In the genomic region with DNA sequence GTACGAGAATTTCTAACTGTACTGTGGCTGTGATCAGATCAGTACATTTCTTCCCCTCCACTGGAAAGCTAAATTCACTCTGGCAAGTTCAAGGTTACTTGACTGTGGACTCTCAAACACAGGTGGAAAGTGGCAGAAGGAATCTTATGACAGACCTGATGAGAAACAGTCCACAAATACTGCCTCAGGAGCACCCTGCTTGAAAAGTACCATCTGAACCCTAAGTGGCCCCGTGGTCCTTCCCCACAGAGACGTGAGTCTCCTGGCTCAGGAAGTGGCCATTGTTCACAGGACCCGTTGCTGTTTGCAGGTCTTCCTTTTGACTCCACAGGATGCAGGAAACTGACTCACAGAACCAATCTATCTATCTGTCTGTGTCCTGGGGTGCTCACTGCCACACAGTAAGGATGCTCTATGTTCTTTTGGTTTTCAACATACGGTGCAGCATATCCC, we compare ENCODE assay signal across 12 cellular contexts. TPM values are rescaled to one million over a fixed set of nuclear protein-coding genes. Genes with fewer than 3 reads are reported as not detected.
DNase-seq lines count a peak whose midpoint lies in the region; ATAC-seq, FAIRE-seq and TF ChIP-seq lines count a peak whose summit lies in the region.
"Had no signal": no experiment of that assay in that cellular context is flagged by ENCODE, and none has a peak within 500 bp of the region (broad histone marks: within the 10 kb centered on the region; RNA-seq: fewer than 3 reads in every experiment).

No MANE protein-coding gene starts in this region.

- TF ChIP-seq POLR2A in breast epithelium (IDR thresholded peaks at IDR 0.05), result no peak
- TF ChIP-seq POLR2A in endothelial cell of umbilical vein (IDR thresholded peaks at IDR 0.05; ENCODE audit: low read depth, low read length), result peak; percentile 76

- TF ChIP-seq CTCF in MCF 10A (IDR thresholded peaks at IDR 0.05; ENCODE audit: unreplicated experiment) (no peak), breast epithelium (IDR thresholded peaks at IDR 0.05) (no peak), endothelial cell of umbilical vein (IDR thresholded peaks at IDR 0.05; ENCODE audit: extremely low read depth in 1 of 2, insufficient read depth in 1 of 2, low read depth in 1 of 2, low read length in 2 of 2) (no peak), smooth muscle cell (IDR thresholded peaks at IDR 0.05; ENCODE audit: borderline replicate concordance, insufficient read depth, poor library complexity, severe bottlenecking) (no peak)

- no peak overlapping the region for H3K27ac ChIP-seq in breast epithelium
- peak overlapping the region; percentile 94 for H3K27ac ChIP-seq in endothelial cell of umbilical vein (ENCODE audit: insufficient read depth, low read depth, low read length)
- no peak overlapping the region for H3K27ac ChIP-seq in smooth muscle cell (ENCODE audit: low read depth)
- H3K27ac ChIP-seq: BLaER1, SK-N-MC had no signal

- H3K27ac Mint-ChIP-seq in MCF 10A (ENCODE audit: low read depth, unreplicated experiment), result no peak overlapping the region
- no peak overlapping the region for H3K27ac Mint-ChIP-seq in stimulated activated memory B cell treated with anti-CD40 and anti-IgM and Interleukin-4, amounts not matched to agents 10 μg/mL and 1 μg/mL and 100 μg/mL, for 72 hours

- H3F3A ChIP-seq in smooth muscle cell (ENCODE audit: low read depth), result peaks cover 7% of the 10 kb centered on the region

- intact Hi-C loops in MCF 10A (cut with micrococcal nuclease) (no loop called here), breast epithelium (cut with DNase I; ENCODE audit: low total_unique reads) (no loop called here), endothelial cell of umbilical vein (cut with micrococcal nuclease) (loop anchor here (1.0 to 5.0 kb wide), 5 partner anchors 9 to 146 kb away; partner anchors contain the start of gene HEBP2)

- H3K36me3 Mint-ChIP-seq in MCF 10A (ENCODE audit: insufficient read depth, unreplicated experiment), result no peaks in the 10 kb centered on the region
- H3K36me3 Mint-ChIP-seq in stimulated activated memory B cell treated with anti-CD40 and anti-IgM and Interleukin-4, amounts not matched to agents 10 μg/mL and 1 μg/mL and 100 μg/mL, for 72 hours, result no peaks in the 10 kb centered on the region

- H3K9me3 ChIP-seq in breast epithelium (no peaks in the 10 kb centered on the region), endothelial cell of umbilical vein (replicated peaks; ENCODE audit: control insufficient read depth, insufficient read depth, low read length) (no peaks in the 10 kb centered on the region), smooth muscle cell (replicated peaks; ENCODE audit: low read depth) (no peaks in the 10 kb centered on the region)
- H3K9me3 ChIP-seq: BLaER1 had no signal

- no peak overlapping the region for H2AFZ ChIP-seq in endothelial cell of umbilical vein (ENCODE audit: low read depth, low read length)
- no peak overlapping the region for H2AFZ ChIP-seq in smooth muscle cell (ENCODE audit: low read depth)

- no peaks in the 10 kb centered on the region for H3K4me1 ChIP-seq in breast epithelium
- H3K4me1 ChIP-seq in endothelial cell of umbilical vein (ENCODE audit: control insufficient read depth, extremely low read depth, insufficient read depth, low read length), result peaks cover 56% of the 10 kb centered on the region
- peaks cover 12% of the 10 kb centered on the region for H3K4me1 ChIP-seq in smooth muscle cell (ENCODE audit: low read depth)

- H3K4me2 ChIP-seq in endothelial cell of umbilical vein (ENCODE audit: insufficient read depth, low read length) (peak overlapping the region; percentile 74), smooth muscle cell (no peak overlapping the region)
- H3K4me2 ChIP-seq: BLaER1 had no signal

- no peaks in the 10 kb centered on the region for H3K27me3 Mint-ChIP-seq in MCF 10A (ENCODE audit: insufficient read depth, unreplicated experiment)
- peaks cover 34% of the 10 kb centered on the region for H3K27me3 Mint-ChIP-seq in stimulated activated memory B cell treated with anti-CD40 and anti-IgM and Interleukin-4, amounts not matched to agents 10 μg/mL and 1 μg/mL and 100 μg/mL, for 72 hours

- H3K9ac ChIP-seq in endothelial cell of umbilical vein (replicated peaks; ENCODE audit: extremely low read depth, insufficient read depth, low read length) (peak overlapping the region; percentile 58), smooth muscle cell (ENCODE audit: low read depth) (no peak overlapping the region)
- H3K9ac ChIP-seq: BLaER1 had no signal

- ATAC-seq in stimulated activated memory B cell treated with anti-CD40 and anti-IgM and Interleukin-4, amounts not matched to agents 10 μg/mL and 1 μg/mL and 100 μg/mL, for 72 hours, result peak; percentile 16
- ATAC-seq in GM18907 (IDR thresholded peaks at IDR 0.05; ENCODE audit: unreplicated experiment), result no peak

- DNase-seq in MCF 10A (ENCODE audit: unreplicated experiment) (peak; percentile 32), breast epithelium (ENCODE audit: low spot score in 2 of 2) (no peak), RCC 7860 (ENCODE audit: low spot score) (peak; percentile 53), endothelial cell of umbilical vein (ENCODE audit: low read depth, low spot score) (peak; percentile 92), GM03348 (ENCODE audit: low spot score) (no peak), smooth muscle cell (lab: John Stamatoyannopoulos, UW; ENCODE audit: unreplicated experiment) (no peak)
- DNase-seq: kidney glomerular epithelial cell, NCI-H1436 treated with DMSO at 0.1 percent for 48 hours had no signal

- H3K9me3 Mint-ChIP-seq in MCF 10A (ENCODE audit: unreplicated experiment), result no peaks in the 10 kb centered on the region
- no peaks in the 10 kb centered on the region for H3K9me3 Mint-ChIP-seq in stimulated activated memory B cell treated with anti-CD40 and anti-IgM and Interleukin-4, amounts not matched to agents 10 μg/mL and 1 μg/mL and 100 μg/mL, for 72 hours

- no peaks in the 10 kb centered on the region for H3K9me1 ChIP-seq in endothelial cell of umbilical vein (replicated peaks; ENCODE audit: control insufficient read depth, extremely low read depth, insufficient read depth, low read length)

- BruUV-seq in MCF 10A (replicated peaks; lab: Mats Ljungman, UMichigan) (no TSS peak), endothelial cell of umbilical vein (replicated peaks; lab: Mats Ljungman, UMichigan) (no TSS peak)

- H3K36me3 ChIP-seq in breast epithelium, result no peaks in the 10 kb centered on the region
- no peaks in the 10 kb centered on the region for H3K36me3 ChIP-seq in endothelial cell of umbilical vein (ENCODE audit: control insufficient read depth in 2 of 2, extremely low read depth in 1 of 2, insufficient read depth in 2 of 2, low read length in 2 of 2)
- H3K36me3 ChIP-seq in smooth muscle cell (ENCODE audit: low read depth), result no peaks in the 10 kb centered on the region

- 64% methylated on average over 5 of the region's 5 CpGs for WGBS in smooth muscle cell (ENCODE audit: low lambda C conversion rate)

- H3K79me2 ChIP-seq in endothelial cell of umbilical vein (ENCODE audit: control insufficient read depth, insufficient read depth, low read length) (peaks cover 65% of the 10 kb centered on the region), smooth muscle cell (ENCODE audit: low read depth) (peaks cover 70% of the 10 kb centered on the region)

- H4K20me1 ChIP-seq in endothelial cell of umbilical vein (replicated peaks; ENCODE audit: control insufficient read depth, extremely low read depth, insufficient read depth, low read length) (no peaks in the 10 kb centered on the region), smooth muscle cell (ENCODE audit: low read depth) (peaks cover 19% of the 10 kb centered on the region)

- POLR2A ChIA-PET in MCF 10A (lab: Yijun Ruan, JAX) (interaction anchor here (0.7 to 1.1 kb wide), 4 partner anchors 9 to 385 kb away, joined by 3 to 4 read pairs (median 3); no protein-coding TSS in a partner anchor), endothelial cell of umbilical vein (lab: Charles Lee) (interaction anchor here (0.9 kb wide), 1 partner anchor 26 kb away, joined by 3 read pairs; no protein-coding TSS in a partner anchor)

- H3K27me3 ChIP-seq in breast epithelium (no peaks in the 10 kb centered on the region), endothelial cell of umbilical vein (ENCODE audit: control insufficient read depth in 2 of 2, insufficient read depth in 2 of 2, low read length in 2 of 2) (no peaks in the 10 kb centered on the region), smooth muscle cell (ENCODE audit: low read depth) (no peaks in the 10 kb centered on the region)
- H3K27me3 ChIP-seq: BLaER1 had no signal

- peaks cover 23% of the 10 kb centered on the region for H3K4me1 Mint-ChIP-seq in MCF 10A (ENCODE audit: insufficient read depth, unreplicated experiment)
- H3K4me1 Mint-ChIP-seq in stimulated activated memory B cell treated with anti-CD40 and anti-IgM and Interleukin-4, amounts not matched to agents 10 μg/mL and 1 μg/mL and 100 μg/mL, for 72 hours, result no peaks in the 10 kb centered on the region

- CTCF ChIA-PET in MCF 10A (lab: Yijun Ruan, JAX), result interaction anchor here (0.6 to 1.0 kb wide), 3 partner anchors 44 to 728 kb away, joined by 3 to 6 read pairs (median 4); no protein-coding TSS in a partner anchor
- CTCF ChIA-PET in endothelial cell of umbilical vein (lab: Charles Lee), result interaction anchor here (1.0 to 1.9 kb wide), 6 partner anchors 9 to 145 kb away, joined by 3 to 7 read pairs (median 5); no protein-coding TSS in a partner anchor

- no peak overlapping the region for H3K4me3 ChIP-seq in breast epithelium
- peak overlapping the region in 1 of 3 experiments; percentile 16 for H3K4me3 ChIP-seq in endothelial cell of umbilical vein (replicated peaks in 1 of 3; ENCODE audit: insufficient read depth in 1 of 3, low read depth in 1 of 3, low read length in 3 of 3)
- H3K4me3 ChIP-seq in smooth muscle cell, result no peak overlapping the region
- H3K4me3 ChIP-seq: BLaER1, SK-N-MC had no signal

- H3K4me3 Mint-ChIP-seq in MCF 10A (ENCODE audit: unreplicated experiment), result no peak overlapping the region
- H3K4me3 Mint-ChIP-seq in stimulated activated memory B cell treated with anti-CD40 and anti-IgM and Interleukin-4, amounts not matched to agents 10 μg/mL and 1 μg/mL and 100 μg/mL, for 72 hours, result no peak overlapping the region

- dilution Hi-C loops in endothelial cell of umbilical vein (cut with MboI; ENCODE audit: extremely low pct_ligation_motif_present, low sequenced_read_pairs), result no loop called here

- no peak for FAIRE-seq in RCC 7860 (lab: Jason Lieb, UNC)
- FAIRE-seq in endothelial cell of umbilical vein (lab: Jason Lieb, UNC), result peak; percentile 95

RNA-seq across cellular contexts. Expression of gene NHSL1, which starts 47.5 kb away (rescaled TPM):
- total RNA-seq in MCF 10A (2022) (23.9 and 32.1 TPM in 2 replicates), breast epithelium (10 to 100 TPM; 15.4 to 17.4 (median 16.5) TPM), endothelial cell of umbilical vein (55.0 and 66.9 TPM in 2 replicates), smooth muscle cell (6.6 and 9.0 TPM in 2 replicates)
- polyA plus RNA-seq in endothelial cell of umbilical vein (24.8 and 25.2 TPM in 2 replicates), smooth muscle cell (7.2 and 13.3 TPM in 2 replicates)
- 23.5 and 25.5 TPM in 2 replicates for polyA plus RNA-seq in endothelial cell of umbilical vein (2011; cell fraction: cytosol; rRNA removed)
- 53.5 and 60.0 TPM in 2 replicates for polyA plus RNA-seq in endothelial cell of umbilical vein (2011; cell fraction: nucleus; rRNA removed)
- 35.2 and 36.6 TPM in 2 replicates for polyA plus RNA-seq in endothelial cell of umbilical vein (2012)
- polyA minus RNA-seq in endothelial cell of umbilical vein, result 107 and 133 TPM in 2 replicates
- polyA minus RNA-seq in endothelial cell of umbilical vein (2011; cell fraction: cytosol; rRNA and poly(A)+ RNA removed), result 5.1 TPM
- polyA minus RNA-seq in endothelial cell of umbilical vein (2011; cell fraction: nucleus; rRNA and poly(A)+ RNA removed), result 88.3 and 116 TPM in 2 replicates

Comparison
In these comparisons a context has a peak if more than half of its experiments do, and no peak if none do; other contexts are left out.
1. DNase-seq: peak in MCF 10A (single experiment), RCC 7860 (single experiment) and endothelial cell of umbilical vein (single experiment); none in breast epithelium (0 of 2), GM03348 (single experiment) and smooth muscle cell (single experiment).